In genomic region chr12:102093319-102093718, GRCh38 we compare ENCODE assay signal across 1 cellular context.
TF ChIP-seq lines count a peak whose summit lies in the region.

No MANE protein-coding gene starts in this region.

TF ChIP-seq in SK-N-SH, 30 proteins besides CTCF, POLR2A, EP300 and RAD21:
- TF ChIP-seq JUND (IDR thresholded peaks at IDR 0.05) (0 out of 2 replicates have a peak, but pooled peaks have one; percentile 14), TCF12 (IDR thresholded peaks at IDR 0.05) (peak; percentile 61), MAX (IDR thresholded peaks at IDR 0.05; ENCODE audit: low read depth) (no peak), YY1 (IDR thresholded peaks at IDR 0.05; ENCODE audit: low read depth) (no peak), MEF2A (IDR thresholded peaks at IDR 0.05; ENCODE audit: borderline replicate concordance, low read depth) (no peak)
